ENCODE assay signal across 9 cellular contexts in genomic region chr6:14734416-14735340, GRCh38.
A peak's percentile ranks its signal among the peaks of the same experiment; 100 is the strongest.
DNase-seq lines count a peak whose midpoint lies in the region; ATAC-seq, FAIRE-seq and TF ChIP-seq lines count a peak whose summit lies in the region.
"Had no signal": no experiment of that assay in that cellular context is flagged by ENCODE, and none has a peak within 500 bp of the region (broad histone marks: within the 10 kb centered on the region; RNA-seq: fewer than 3 reads in every experiment).

No MANE protein-coding gene starts in this region.

- H2AFZ ChIP-seq in HepG2 (ENCODE audit: low read length): no peak overlapping the region

- TF ChIP-seq RAD21 in HepG2 (CRISPR knock-in tag; IDR thresholded peaks at IDR 0.05): no peak

- ATAC-seq in GM19452 (IDR thresholded peaks at IDR 0.05; ENCODE audit: unreplicated experiment): peak; percentile 75
- ATAC-seq in HG03469 (IDR thresholded peaks at IDR 0.05; ENCODE audit: unreplicated experiment): peak; percentile 75
- ATAC-seq in HepG2: no peak

- no peaks in the 10 kb centered on the region for H3K79me2 ChIP-seq in HepG2 (ENCODE audit: insufficient read depth, low read length)

- no peak for TF ChIP-seq EP300 in HepG2 (IDR thresholded peaks at IDR 0.05; ENCODE audit: low read depth in 2 of 2, low read length in 2 of 2)
- TF ChIP-seq EP300 in HepG2 (CRISPR knock-in tag; IDR thresholded peaks at IDR 0.05; ENCODE audit: borderline replicate concordance): no peak

- no peak overlapping the region for H3K9ac ChIP-seq in HepG2 (ENCODE audit: insufficient read depth, low read depth, low read length)
- H3K9ac ChIP-seq: KMS-11 had no signal

- 29% methylated on average over 5 of the region's 5 CpGs for WGBS in HepG2 (ENCODE audit: low lambda C conversion rate)

- peaks cover 80% of the 10 kb centered on the region for H3K4me1 Mint-ChIP-seq in activated CD4-positive, alpha-beta memory T cell treated with anti-CD3 and anti-CD28 coated beads, Interleukin-2, amount 10 ng/mL, durations not matched to agents 7 days and 5 days

- H3K4me2 ChIP-seq in HepG2 (ENCODE audit: low read depth, low read length): no peak overlapping the region
- H3K4me2 ChIP-seq: KMS-11 had no signal

- DNase-seq in CMK (ENCODE audit: low read depth) (peak; percentile 86), HepG2 (ENCODE audit: low spot score) (no peak), HEK293T (ENCODE audit: extremely low spot score) (no peak), iPS-NIHi7 (ENCODE audit: extremely low spot score) (no peak), NCI-H1092 (lab: John Stamatoyannopoulos, UW) (no peak)
- DNase-seq in activated CD4-positive, alpha-beta memory T cell treated with anti-CD3 and anti-CD28 coated beads, Interleukin-2, amount 10 ng/mL, durations not matched to agents 7 days and 5 days: peak; percentile 50

- H3K27me3 ChIP-seq in HepG2 (ENCODE audit: control insufficient read depth in 1 of 2, insufficient read depth in 2 of 2, low read length in 2 of 2): no peaks in the 10 kb centered on the region

- FAIRE-seq in HepG2 (lab: Jason Lieb, UNC): no peak

- peak overlapping the region; percentile 88 for H3K27ac Mint-ChIP-seq in activated CD4-positive, alpha-beta memory T cell treated with anti-CD3 and anti-CD28 coated beads, Interleukin-2, amount 10 ng/mL, durations not matched to agents 7 days and 5 days

- no peak overlapping the region for H3K27ac ChIP-seq in HepG2 (ENCODE audit: extremely low read length, insufficient read depth, low read length)
- H3K27ac ChIP-seq: KMS-11 had no signal

- H3K4me3 Mint-ChIP-seq in activated CD4-positive, alpha-beta memory T cell treated with anti-CD3 and anti-CD28 coated beads, Interleukin-2, amount 10 ng/mL, durations not matched to agents 7 days and 5 days: no peak overlapping the region

- intact Hi-C loops in HepG2 (cut with micrococcal nuclease; ENCODE audit: unreplicated experiment): no loop called here

- H3K27me3 Mint-ChIP-seq in activated CD4-positive, alpha-beta memory T cell treated with anti-CD3 and anti-CD28 coated beads, Interleukin-2, amount 10 ng/mL, durations not matched to agents 7 days and 5 days: no peaks in the 10 kb centered on the region

- TF ChIP-seq POLR2A in HepG2 (IDR thresholded peaks at IDR 0.05; ENCODE audit: insufficient read depth in 1 of 2, low read depth in 2 of 2, low read length in 2 of 2): no peak

- no peaks in the 10 kb centered on the region for H3K36me3 ChIP-seq in HepG2 (replicated peaks in 1 of 2; ENCODE audit: control insufficient read depth in 1 of 2, insufficient read depth in 2 of 2, low read length in 2 of 2)

- H3K36me3 Mint-ChIP-seq in activated CD4-positive, alpha-beta memory T cell treated with anti-CD3 and anti-CD28 coated beads, Interleukin-2, amount 10 ng/mL, durations not matched to agents 7 days and 5 days (ENCODE audit: low read depth): peaks cover 12% of the 10 kb centered on the region

- H4K20me1 ChIP-seq in HepG2 (ENCODE audit: insufficient read depth, low read length): no peaks in the 10 kb centered on the region

- no peaks in the 10 kb centered on the region for H3K9me3 ChIP-seq in HepG2 (ENCODE audit: low read length)

- H3K4me3 ChIP-seq in HepG2 (replicated peaks in 1 of 3; ENCODE audit: insufficient read depth in 1 of 3, low read depth in 2 of 3, low read length in 3 of 3): no peak overlapping the region

- CTCF ChIA-PET in activated CD4-positive, alpha-beta memory T cell treated with anti-CD3 and anti-CD28 coated beads, Interleukin-2, amount 10 ng/mL, durations not matched to agents 7 days and 5 days (lab: Charles Lee): no interaction called here
- CTCF ChIA-PET in HepG2 (lab: Yijun Ruan, JAX; ENCODE audit: low intra/inter-chr PET ratio, low total read pairs) (no interaction called here), HEK293T (lab: Yijun Ruan, JAX) (no interaction called here)

- peaks cover 10% of the 10 kb centered on the region for H3K9me3 Mint-ChIP-seq in activated CD4-positive, alpha-beta memory T cell treated with anti-CD3 and anti-CD28 coated beads, Interleukin-2, amount 10 ng/mL, durations not matched to agents 7 days and 5 days

- H3K4me1 ChIP-seq in HepG2 (ENCODE audit: insufficient read depth, low read length): no peaks in the 10 kb centered on the region

- no TSS peak for BruUV-seq in HepG2 (replicated peaks; lab: Mats Ljungman, UMichigan)

- POLR2A ChIA-PET in activated CD4-positive, alpha-beta memory T cell treated with anti-CD3 and anti-CD28 coated beads, Interleukin-2, amount 10 ng/mL, durations not matched to agents 7 days and 5 days (lab: Charles Lee): interaction anchor here (1.4 to 2.1 kb wide), 3 partner anchors 8 to 13 kb away, joined by 3 to 5 read pairs (median 5); no protein-coding TSS in a partner anchor
- POLR2A ChIA-PET in HepG2 (lab: Yijun Ruan, JAX): no interaction called here
- POLR2A ChIA-PET in HEK293T (lab: Yijun Ruan, JAX): no interaction called here

- no peak for TF ChIP-seq CTCF in HepG2 (CRISPR knock-in tag; IDR thresholded peaks at IDR 0.05)

- in situ Hi-C loops in HepG2 (cut with HindIII; ENCODE audit: extremely low pct_ligation_motif_present, low pct_unique_long_range_greater_than_20kb): no loop called here

TF ChIP-seq in HepG2, 621 proteins besides CTCF, POLR2A, EP300 and RAD21 (continues in another document):
- 0 out of 4 replicates have a peak, but pooled peaks of 1 of the 2 experiments have one; percentile 2 for TF ChIP-seq MAFK (conservative IDR thresholded peaks at IDR 0.05 in 1 of 2, IDR thresholded peaks at IDR 0.05 in 1 of 2; ENCODE audit: low read length in 2 of 2)
- TF ChIP-seq NFE2L2 (IDR thresholded peaks at IDR 0.05; ENCODE audit: low read length): peak; percentile 80
- no peak for TF ChIP-seq TBX2 (CRISPR knock-in tag; IDR thresholded peaks at IDR 0.05; ENCODE audit: borderline replicate concordance)
- no peak for TF ChIP-seq ZNF577 (CRISPR knock-in tag; IDR thresholded peaks at IDR 0.05; ENCODE audit: borderline replicate concordance, low read depth)
- TF ChIP-seq SNAPC2 (CRISPR knock-in tag; IDR thresholded peaks at IDR 0.05): no peak
- TF ChIP-seq ZNF431 (CRISPR knock-in tag; IDR thresholded peaks at IDR 0.05; ENCODE audit: borderline replicate concordance, low read depth): no peak
- TF ChIP-seq STAT5B (CRISPR knock-in tag; IDR thresholded peaks at IDR 0.05): no peak
- TF ChIP-seq, protein P1, sequence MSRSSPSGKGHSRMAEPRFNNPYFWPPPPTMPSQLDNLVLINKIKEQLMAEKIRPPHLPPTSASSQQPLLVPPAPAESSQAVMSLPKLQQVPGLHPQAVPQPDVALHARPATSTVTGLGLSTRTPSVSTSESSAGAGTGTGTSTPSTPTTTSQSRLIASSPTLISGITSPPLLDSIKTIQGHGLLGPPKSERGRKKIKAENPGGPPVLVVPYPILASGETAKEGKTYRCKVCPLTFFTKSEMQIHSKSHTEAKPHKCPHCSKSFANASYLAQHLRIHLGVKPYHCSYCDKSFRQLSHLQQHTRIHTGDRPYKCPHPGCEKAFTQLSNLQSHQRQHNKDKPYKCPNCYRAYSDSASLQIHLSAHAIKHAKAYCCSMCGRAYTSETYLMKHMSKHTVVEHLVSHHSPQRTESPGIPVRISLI (CRISPR knock-in tag; IDR thresholded peaks at IDR 0.05; ENCODE audit: borderline replicate concordance): no peak

TF ChIP-seq in HEK293T, 16 proteins besides CTCF, POLR2A, EP300 and RAD21:
- TF ChIP-seq FOXM1 (IDR thresholded peaks at IDR 0.05; ENCODE audit: borderline replicate concordance) (no peak), FOXK2 (IDR thresholded peaks at IDR 0.05) (no peak), HDGF (IDR thresholded peaks at IDR 0.05; ENCODE audit: borderline replicate concordance) (no peak), PKNOX1 (IDR thresholded peaks at IDR 0.05) (no peak), LEF1 (IDR thresholded peaks at IDR 0.05; ENCODE audit: borderline replicate concordance) (no peak), FOXA1 (IDR thresholded peaks at IDR 0.05) (no peak), ZNF384 (IDR thresholded peaks at IDR 0.05) (no peak), BHLHE40 (IDR thresholded peaks at IDR 0.05; ENCODE audit: borderline replicate concordance) (no peak), ELF4 (IDR thresholded peaks at IDR 0.05) (no peak), L3MBTL2 (conservative IDR thresholded peaks at IDR 0.05) (no peak), SUZ12 (IDR thresholded peaks at IDR 0.05) (no peak), CTBP1 (IDR thresholded peaks at IDR 0.05; ENCODE audit: borderline replicate concordance) (no peak), ARNT (IDR thresholded peaks at IDR 0.05) (no peak), SP1 (IDR thresholded peaks at IDR 0.05) (no peak), NFRKB (IDR thresholded peaks at IDR 0.05) (no peak)

Comparison
In these comparisons a context has a peak if more than half of its experiments do, and no peak if none do; other contexts are left out.
1. DNase-seq: peak in CMK (single experiment) and activated CD4-positive, alpha-beta memory T cell treated with anti-CD3 and anti-CD28 coated beads, Interleukin-2, amount 10 ng/mL, durations not matched to agents 7 days and 5 days (single experiment); none in HepG2 (single experiment), HEK293T (single experiment), iPS-NIHi7 (single experiment) and NCI-H1092 (single experiment).